ENCODE assay signal across 24 cellular contexts in the genomic region with DNA sequence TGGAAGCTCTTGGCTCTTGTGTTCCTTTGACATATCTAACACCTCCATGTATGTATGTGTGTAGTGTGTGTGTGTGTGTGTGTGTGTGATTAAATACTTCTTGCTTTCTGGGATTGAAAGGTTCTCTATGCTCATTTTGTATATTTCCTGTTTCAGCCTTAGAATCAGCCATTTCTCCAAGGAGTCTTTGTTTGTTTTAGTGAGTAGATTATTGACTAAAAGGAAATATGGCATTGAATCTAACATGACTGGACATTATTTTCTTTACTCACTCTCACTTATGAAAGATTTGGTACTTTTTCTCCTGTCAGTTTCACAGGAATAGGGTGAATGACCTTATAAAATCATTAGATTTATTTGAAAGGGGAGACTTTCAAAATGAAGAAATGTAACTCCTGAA.
DNase-seq lines count a peak whose midpoint lies in the region; ATAC-seq, FAIRE-seq and TF ChIP-seq lines count a peak whose summit lies in the region.
"Had no signal": no experiment of that assay in that cellular context is flagged by ENCODE, and none has a peak within 500 bp of the region (broad histone marks: within the 10 kb centered on the region; RNA-seq: fewer than 3 reads in every experiment).

No MANE protein-coding gene starts in this region.

- H3K4me1 ChIP-seq in body of pancreas: no peaks in the 10 kb centered on the region
- no peaks in the 10 kb centered on the region for H3K4me1 ChIP-seq in testis
- H3K4me1 ChIP-seq: Caco-2 had no signal

- TF ChIP-seq CTCF in body of pancreas (IDR thresholded peaks at IDR 0.05) (no peak), testis (IDR thresholded peaks at IDR 0.05) (no peak)

- TF ChIP-seq POLR2A in body of pancreas (IDR thresholded peaks at IDR 0.05): no peak
- no peak for TF ChIP-seq POLR2A in testis (IDR thresholded peaks at IDR 0.05)

- in situ Hi-C loops in KBM-7 (cut with MboI; ENCODE audit: low pct_unique_long_range_greater_than_20kb, low sequenced_read_pairs): no loop called here

- DNase-seq in GM18507 (ENCODE audit: extremely low spot score, insufficient read length, low read depth) (no peak), body of pancreas (no peak), kidney tubule cell (ENCODE audit: low spot score) (peak; percentile 15), testis (no peak), KBM-7 (no peak)
- DNase-seq in activated CD8-positive, alpha-beta memory T cell treated with anti-CD3 and anti-CD28 coated beads for 24 hours: no peak
- DNase-seq: C1 segment of cervical spinal cord; Caco-2; CD4-positive, alpha-beta memory T cell; DMS 273 treated with DMSO at 0.1 percent for 48 hours; GOT3; HCEC 1CT; IMR-90; NCI-H1092; NCI-H1417 treated with DMSO at 0.1 percent for 48 hours; NCI-H1694 treated with DMSO at 0.1 percent for 48 hours; NCI-H2081; NCI-H2227 treated with DMSO at 0.1 percent for 48 hours; NCI-H526 treated with DMSO at 0.1 percent for 48 hours; SHP77 had no signal

- H3K27me3 ChIP-seq in body of pancreas: no peaks in the 10 kb centered on the region
- H3K27me3 ChIP-seq in testis: no peaks in the 10 kb centered on the region

- peak; percentile 9 for FAIRE-seq in GM18507 (lab: Jason Lieb, UNC)

- intact Hi-C loops in body of pancreas (cut with DNase I) (no loop called here), testis (cut with DNase I; ENCODE audit: low total_unique reads) (no loop called here)

- no peaks in the 10 kb centered on the region for H3K9me3 ChIP-seq in body of pancreas
- H3K9me3 ChIP-seq in testis: no peaks in the 10 kb centered on the region
- H3K9me3 ChIP-seq: Caco-2 had no signal

- peak; percentile 67 for ATAC-seq in body of pancreas
- ATAC-seq in GM21367 (IDR thresholded peaks at IDR 0.05; ENCODE audit: unreplicated experiment): no peak
- ATAC-seq: Panc1 had no signal

- H3K27ac ChIP-seq in body of pancreas (no peak overlapping the region), testis (no peak overlapping the region)
- H3K27ac ChIP-seq: KMS-11, RWPE1 had no signal

- H3K4me3 ChIP-seq in body of pancreas: no peak overlapping the region
- H3K4me3 ChIP-seq in testis: no peak overlapping the region

- no peaks in the 10 kb centered on the region for H3K36me3 ChIP-seq in body of pancreas (replicated peaks in 1 of 2; ENCODE audit: insufficient read depth in 1 of 2, low read depth in 2 of 2)
- no peaks in the 10 kb centered on the region for H3K36me3 ChIP-seq in testis (ENCODE audit: low read depth, missing control alignments)
